27 cellular contexts compared by ENCODE assay signal in the genomic region with DNA sequence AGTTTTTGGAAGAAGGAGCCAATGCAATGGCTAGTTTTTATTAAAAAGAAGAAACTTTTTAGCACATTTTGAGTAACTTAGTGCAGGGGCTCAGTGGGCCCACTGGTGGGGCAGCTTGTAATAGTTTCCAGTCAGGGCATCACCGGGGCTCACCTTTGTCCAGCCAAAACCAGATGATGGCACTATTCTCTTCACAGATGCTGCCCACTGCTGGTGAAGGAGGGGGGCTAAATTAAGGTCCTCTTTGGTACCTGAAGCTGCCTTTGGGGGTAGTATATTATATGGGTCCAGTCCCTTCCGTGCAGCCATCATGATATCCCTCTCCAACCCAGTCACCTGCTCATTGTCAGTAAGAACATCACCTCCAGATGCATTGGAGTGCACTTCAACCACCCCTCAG.
DNase-seq lines count a peak whose midpoint lies in the region; ATAC-seq and TF ChIP-seq lines count a peak whose summit lies in the region.
"Had no signal": no experiment of that assay in that cellular context is flagged by ENCODE, and none has a peak within 500 bp of the region (broad histone marks: within the 10 kb centered on the region; RNA-seq: fewer than 3 reads in every experiment).

No MANE protein-coding gene starts in this region.

- H3K9ac ChIP-seq in DND-41 (ENCODE audit: low read depth, low read length) (no peak overlapping the region), mesenchymal stem cell (ENCODE audit: low read length) (no peak overlapping the region)
- H3K9ac ChIP-seq: parathyroid adenoma had no signal

- TF ChIP-seq CTCF in DND-41 (IDR thresholded peaks at IDR 0.05; ENCODE audit: borderline replicate concordance, extremely low read depth, low read length, poor library complexity, severe bottlenecking) = peak; percentile 6
- 0 out of 2 replicates have a peak, but pooled peaks have one; percentile 19 for TF ChIP-seq CTCF in PC-9 (conservative IDR thresholded peaks at IDR 0.05)

- H3K27ac ChIP-seq in DND-41 (ENCODE audit: low read length) (no peak overlapping the region), PC-9 (no peak overlapping the region), mesenchymal stem cell (ENCODE audit: low read length, poor library complexity, severe bottlenecking) (no peak overlapping the region)
- H3K27ac ChIP-seq: parathyroid adenoma, right lobe of liver, SJCRH30 had no signal

- no peak overlapping the region for H3K23ac ChIP-seq in mesenchymal stem cell (ENCODE audit: low read length in 2 of 2)

- H3K4me3 ChIP-seq in DND-41 (ENCODE audit: low read depth in 1 of 2, low read length in 2 of 2) (no peak overlapping the region), H7 (ENCODE audit: insufficient read depth, low read depth, low read length) (no peak overlapping the region), PC-9 (no peak overlapping the region), mesenchymal stem cell (ENCODE audit: insufficient read depth in 1 of 2, low read depth in 1 of 2, low read length in 2 of 2) (no peak overlapping the region)
- H3K4me3 ChIP-seq: right lobe of liver, SJCRH30 had no signal

- H3F3A ChIP-seq in PC-9 (ENCODE audit: insufficient read depth, low read depth) = no peaks in the 10 kb centered on the region

- H3K79me2 ChIP-seq in DND-41 (ENCODE audit: insufficient read depth, low read length) (no peaks in the 10 kb centered on the region), PC-9 (ENCODE audit: low read depth) (no peaks in the 10 kb centered on the region)
- H3K79me2 ChIP-seq: parathyroid adenoma had no signal

- H3K27me3 ChIP-seq in DND-41 (ENCODE audit: insufficient read depth, low read length, poor library complexity) = peaks cover 19% of the 10 kb centered on the region
- H3K27me3 ChIP-seq in H7 (ENCODE audit: control insufficient read depth, insufficient read depth, low read length) = no peaks in the 10 kb centered on the region
- no peaks in the 10 kb centered on the region for H3K27me3 ChIP-seq in PC-9 (ENCODE audit: insufficient read depth, low read depth)
- no peaks in the 10 kb centered on the region for H3K27me3 ChIP-seq in mesenchymal stem cell (ENCODE audit: control insufficient read depth in 1 of 2, insufficient read depth in 1 of 2, low read length in 2 of 2)
- H3K27me3 ChIP-seq: right lobe of liver had no signal

- H2AFZ ChIP-seq in DND-41 (ENCODE audit: low read depth, low read length) (no peak overlapping the region), PC-9 (no peak overlapping the region), mesenchymal stem cell (ENCODE audit: low read depth, low read length) (no peak overlapping the region)
- H2AFZ ChIP-seq: parathyroid adenoma had no signal

- H3K9me3 ChIP-seq in DND-41 (ENCODE audit: insufficient read depth, low read length, severe bottlenecking) (no peaks in the 10 kb centered on the region), PC-9 (ENCODE audit: insufficient read depth, low read depth) (no peaks in the 10 kb centered on the region), mesenchymal stem cell (ENCODE audit: control insufficient read depth, low read length) (no peaks in the 10 kb centered on the region)
- H3K9me3 ChIP-seq: right lobe of liver, SJCRH30 had no signal

- ATAC-seq in DND-41 (ENCODE audit: insufficient read depth, low read depth) (no peak), GM19395 (IDR thresholded peaks at IDR 0.05; ENCODE audit: unreplicated experiment) (no peak), GM18870 (IDR thresholded peaks at IDR 0.05; ENCODE audit: unreplicated experiment) (no peak)
- ATAC-seq: activated CD8-positive, alpha-beta T cell treated with anti-CD3 and anti-CD28 coated beads for 36 hours; activated T-helper 17 cell treated with anti-CD3 and anti-CD28 coated beads, Interleukin-2, amount 50 U/mL, for 72 hours; esophagus mucosa; left cardiac atrium; Panc1; right lobe of liver; stimulated activated effector memory CD8-positive, alpha-beta T cell treated with anti-CD3 and anti-CD28 coated beads, Interleukin-12 subunit alpha, Interleukin-12 subunit beta, amount 100 ng/mL, for 72 hours had no signal

- CTCF ChIA-PET in PC-9 (lab: Charles Lee) = no interaction called here

- H3K36me3 ChIP-seq in DND-41 (ENCODE audit: insufficient read depth, low read length) (no peaks in the 10 kb centered on the region), H7 (replicated peaks; ENCODE audit: control insufficient read depth, insufficient read depth, low read length) (no peaks in the 10 kb centered on the region), PC-9 (ENCODE audit: low read depth) (no peaks in the 10 kb centered on the region), mesenchymal stem cell (ENCODE audit: control insufficient read depth in 1 of 2, insufficient read depth in 2 of 2, low read depth in 1 of 2, low read length in 2 of 2) (no peaks in the 10 kb centered on the region)
- H3K36me3 ChIP-seq: right lobe of liver, SJCRH30 had no signal

- no peak overlapping the region for H2AK5ac ChIP-seq in mesenchymal stem cell (ENCODE audit: low read length, severe bottlenecking)

- H4K20me1 ChIP-seq in DND-41 (ENCODE audit: insufficient read depth, low read length) (no peaks in the 10 kb centered on the region), PC-9 (ENCODE audit: insufficient read depth) (no peaks in the 10 kb centered on the region)

- no peak overlapping the region for H4K91ac ChIP-seq in mesenchymal stem cell (ENCODE audit: low read length)

- no peak overlapping the region for H2BK120ac ChIP-seq in mesenchymal stem cell (ENCODE audit: low read depth, low read length)

- H3K79me1 ChIP-seq in mesenchymal stem cell (replicated peaks; ENCODE audit: low read length, poor library complexity, severe bottlenecking) = peaks cover 2% of the 10 kb centered on the region

- no peak overlapping the region for H4K8ac ChIP-seq in mesenchymal stem cell (ENCODE audit: low read length)

- peak overlapping the region in 1 of 2 experiments; percentile 28 for H3K18ac ChIP-seq in mesenchymal stem cell (ENCODE audit: low read depth in 1 of 2, low read length in 2 of 2)

- no peak overlapping the region for H3K4ac ChIP-seq in mesenchymal stem cell (ENCODE audit: low read depth in 1 of 2, low read length in 2 of 2)

- WGBS in mesenchymal stem cell = 94% methylated on average over 2 of the region's 2 CpGs

- POLR2A ChIA-PET in PC-9 (lab: Charles Lee; ENCODE audit: unreplicated experiment) = no interaction called here

- H3K14ac ChIP-seq in mesenchymal stem cell (ENCODE audit: low read length in 2 of 2) = no peak overlapping the region

- no peak overlapping the region for H2BK15ac ChIP-seq in mesenchymal stem cell (ENCODE audit: low read depth, poor library complexity, severe bottlenecking)

- no peak overlapping the region for H2BK5ac ChIP-seq in mesenchymal stem cell (ENCODE audit: low read depth, low read length, poor library complexity, severe bottlenecking)

- no TSS peak for BruUV-seq in PC-9 (replicated peaks; lab: Mats Ljungman, UMichigan)

- H2BK12ac ChIP-seq in mesenchymal stem cell (ENCODE audit: low read length in 2 of 2) = peak overlapping the region; percentile 29 to 51

- H3K4me2 ChIP-seq in DND-41 (ENCODE audit: insufficient read depth, low read length) (no peak overlapping the region), PC-9 (no peak overlapping the region), mesenchymal stem cell (ENCODE audit: low read length, poor library complexity, severe bottlenecking) (no peak overlapping the region)

- H3K9me2 ChIP-seq in PC-9 (ENCODE audit: insufficient read depth) = no peaks in the 10 kb centered on the region

- no peaks in the 10 kb centered on the region for H3K4me1 ChIP-seq in DND-41 (ENCODE audit: insufficient read depth, low read length)
- H3K4me1 ChIP-seq in PC-9 (replicated peaks; ENCODE audit: insufficient read depth) = no peaks in the 10 kb centered on the region
- H3K4me1 ChIP-seq in mesenchymal stem cell (ENCODE audit: control insufficient read depth, insufficient read depth, low read depth, low read length) = peaks cover 7% of the 10 kb centered on the region
- H3K4me1 ChIP-seq: parathyroid adenoma, right lobe of liver had no signal

- intact Hi-C loops in PC-9 (cut with micrococcal nuclease; ENCODE audit: unreplicated experiment) = no loop called here

- DNase-seq in DND-41 (no peak), H7 (peak; percentile 59), PC-9 (no peak), mesenchymal stem cell (no peak)
- DNase-seq in stimulated activated CD4-positive, alpha-beta T cell treated with anti-CD3 and anti-CD28 coated beads, Interleukin-15, amount 100 ng/mL, for 24 hours = no peak
- DNase-seq: activated CD8-positive, alpha-beta T cell treated with anti-CD3 and anti-CD28 coated beads for 36 hours; amygdala; CD4-positive, CD25-positive, alpha-beta regulatory T cell; effector memory CD4-positive, alpha-beta T cell; foreskin fibroblast; Karpas-422; left cardiac atrium; mammary epithelial cell; NCI-H146; right lobe of liver; SJCRH30; stimulated activated CD4-positive, alpha-beta T cell treated with anti-CD3 and anti-CD28 coated beads, Interleukin-12 subunit alpha, Interleukin-12 subunit beta, amount 100 ng/mL, for 4 hours; stimulated activated CD4-positive, alpha-beta T cell treated with anti-CD3 and anti-CD28 coated beads, Interleukin-4, amount 100 ng/mL, for 24 hours; substantia nigra; T-helper 1 cell had no signal
